Comparison of ENCODE assay signal across 8 cellular contexts in genomic region chr17:37527249-37527851, GRCh38. TPM values are rescaled to one million over a fixed set of nuclear protein-coding genes. Genes with fewer than 3 reads are reported as not detected.
DNase-seq lines count a peak whose midpoint lies in the region; ATAC-seq and TF ChIP-seq lines count a peak whose summit lies in the region.

No MANE protein-coding gene starts in this region.

- peaks cover 12% of the 10 kb centered on the region for H3K4me1 Mint-ChIP-seq in activated T-cell treated with anti-CD3 and anti-CD28 coated beads, Interleukin-2, amount 50 U/mL, for 24 hours (ENCODE audit: low read depth)
- H3K4me1 Mint-ChIP-seq in endodermal cell: no peaks in the 10 kb centered on the region
- peaks cover 7 to 25% (median 15%) of the 10 kb centered on the region in 7 donors for H3K4me1 Mint-ChIP-seq in naive thymus-derived CD4-positive, alpha-beta T cell

- peak; percentile 89 for TF ChIP-seq CTCF in RWPE2 (IDR thresholded peaks at IDR 0.05; ENCODE audit: poor library complexity, severe bottlenecking)
- TF ChIP-seq CTCF in endodermal cell (conservative IDR thresholded peaks at IDR 0.05): peak; percentile 91

- POLR2A ChIA-PET in naive thymus-derived CD4-positive, alpha-beta T cell (lab: Charles Lee): no interaction called here

- H3K9me3 ChIP-seq in RWPE2 (ENCODE audit: severe bottlenecking): no peaks in the 10 kb centered on the region
- H3K9me3 ChIP-seq in endodermal cell (ENCODE audit: control insufficient read depth, low read length): no peaks in the 10 kb centered on the region
- no peaks in the 10 kb centered on the region for H3K9me3 ChIP-seq in naive thymus-derived CD4-positive, alpha-beta T cell (ENCODE audit: control insufficient read depth in 2 of 3, low read length in 3 of 3)

- H3K27me3 ChIP-seq in RWPE2 (ENCODE audit: insufficient read depth, poor library complexity, severe bottlenecking) (no peaks in the 10 kb centered on the region), endodermal cell (ENCODE audit: control insufficient read depth, insufficient read depth, low read length, poor library complexity, severe bottlenecking) (no peaks in the 10 kb centered on the region)
- no peaks in the 10 kb centered on the region for H3K27me3 ChIP-seq in naive thymus-derived CD4-positive, alpha-beta T cell (ENCODE audit: control insufficient read depth in 2 of 2, insufficient read depth in 2 of 2, low read length in 2 of 2)

- peak overlapping the region; percentile 22 for H3K27ac Mint-ChIP-seq in activated T-cell treated with anti-CD3 and anti-CD28 coated beads, Interleukin-2, amount 50 U/mL, for 24 hours
- no peak overlapping the region for H3K27ac Mint-ChIP-seq in endodermal cell
- H3K27ac Mint-ChIP-seq in naive thymus-derived CD4-positive, alpha-beta T cell: peak overlapping the region in 6 of 9 donors; percentile 12 to 52 (median 38)

- H3K4me3 ChIP-seq in Jurkat, Clone E6-1 (ENCODE audit: low read length): no peak overlapping the region
- H3K4me3 ChIP-seq in RWPE2 (ENCODE audit: severe bottlenecking) (no peak overlapping the region), endodermal cell (ENCODE audit: low read length) (no peak overlapping the region)
- H3K4me3 ChIP-seq in naive thymus-derived CD4-positive, alpha-beta T cell (ENCODE audit: low read length): no peak overlapping the region

- H3K36me3 ChIP-seq in RWPE2 (ENCODE audit: low read depth): peaks cover 39% of the 10 kb centered on the region
- peaks cover 66% of the 10 kb centered on the region for H3K36me3 ChIP-seq in endodermal cell (ENCODE audit: control insufficient read depth, insufficient read depth, low read length)
- H3K36me3 ChIP-seq in naive thymus-derived CD4-positive, alpha-beta T cell (ENCODE audit: control insufficient read depth in 2 of 3, insufficient read depth in 3 of 3, low read length in 3 of 3): peaks cover 15 to 82% (median 22%) of the 10 kb centered on the region in 3 experiments

- intact Hi-C loops in naive thymus-derived CD4-positive, alpha-beta T cell (cut with micrococcal nuclease): loop anchor here (1.0 to 2.0 kb wide), 2 partner anchors 82 to 263 kb away; partner anchors contain the start of gene SYNRG (in 1 of the 2)

- no peak overlapping the region for H3K4me3 Mint-ChIP-seq in activated T-cell treated with anti-CD3 and anti-CD28 coated beads, Interleukin-2, amount 50 U/mL, for 24 hours
- H3K4me3 Mint-ChIP-seq in endodermal cell: no peak overlapping the region
- H3K4me3 Mint-ChIP-seq in naive thymus-derived CD4-positive, alpha-beta T cell: no peak overlapping the region

- H3K4me1 ChIP-seq in RWPE2 (ENCODE audit: insufficient read depth, poor library complexity, severe bottlenecking): no peaks in the 10 kb centered on the region
- no peaks in the 10 kb centered on the region for H3K4me1 ChIP-seq in endodermal cell (ENCODE audit: control insufficient read depth, insufficient read depth, low read length)
- no peaks in the 10 kb centered on the region for H3K4me1 ChIP-seq in naive thymus-derived CD4-positive, alpha-beta T cell (ENCODE audit: control insufficient read depth in 2 of 2, insufficient read depth in 2 of 2, low read length in 2 of 2)

- ATAC-seq in RWPE2 (ENCODE audit: low read depth): peak; percentile 98
- ATAC-seq in naive thymus-derived CD4-positive, alpha-beta T cell: peak; percentile 74
- ATAC-seq in HG03039 (IDR thresholded peaks at IDR 0.05; ENCODE audit: unreplicated experiment): no peak

- no peak for DNase-seq in activated T-cell treated with anti-CD3 and anti-CD28 coated beads, Interleukin-2, amount 50 U/mL, for 24 hours
- DNase-seq in activated T-cell treated with anti-CD3 and anti-CD28 coated beads for 4 hours (no peak), RWPE2 (ENCODE audit: low spot score) (no peak), endodermal cell (peak; percentile 83), GOT3 (lab: John Stamatoyannopoulos, UW) (no peak)
- DNase-seq in Jurkat, Clone E6-1 (ENCODE audit: low read depth, low spot score): peak; percentile 63
- peak in 7 of 9 donors; percentile 13 to 59 (median 49) for DNase-seq in naive thymus-derived CD4-positive, alpha-beta T cell

- H3K27me3 Mint-ChIP-seq in activated T-cell treated with anti-CD3 and anti-CD28 coated beads, Interleukin-2, amount 50 U/mL, for 24 hours: no peaks in the 10 kb centered on the region
- H3K27me3 Mint-ChIP-seq in endodermal cell (ENCODE audit: insufficient read depth): no peaks in the 10 kb centered on the region
- H3K27me3 Mint-ChIP-seq in naive thymus-derived CD4-positive, alpha-beta T cell: no peaks in the 10 kb centered on the region

- 73 to 100% methylated on average over 2 to 4 of the region's 5 CpGs for WGBS in endodermal cell (ENCODE audit: insufficient coverage in 1 of 2, insufficient read length in 1 of 2), 2 experiments

- no peak overlapping the region for H3K9ac ChIP-seq in endodermal cell (ENCODE audit: extremely low read depth, low read length, poor library complexity, severe bottlenecking)

- H3K9me3 Mint-ChIP-seq in activated T-cell treated with anti-CD3 and anti-CD28 coated beads, Interleukin-2, amount 50 U/mL, for 24 hours: no peaks in the 10 kb centered on the region
- H3K9me3 Mint-ChIP-seq in endodermal cell: no peaks in the 10 kb centered on the region
- H3K9me3 Mint-ChIP-seq in naive thymus-derived CD4-positive, alpha-beta T cell: no peaks in the 10 kb centered on the region

- H3K27ac ChIP-seq in RWPE2 (ENCODE audit: poor library complexity, severe bottlenecking) (no peak overlapping the region), endodermal cell (ENCODE audit: low read depth, low read length) (no peak overlapping the region)
- no peak overlapping the region for H3K27ac ChIP-seq in naive thymus-derived CD4-positive, alpha-beta T cell (ENCODE audit: low read depth, low read length)

- H3K36me3 Mint-ChIP-seq in activated T-cell treated with anti-CD3 and anti-CD28 coated beads, Interleukin-2, amount 50 U/mL, for 24 hours (ENCODE audit: low read depth): peaks cover 72% of the 10 kb centered on the region
- H3K36me3 Mint-ChIP-seq in endodermal cell (ENCODE audit: low read depth): peaks cover 44% of the 10 kb centered on the region
- peaks cover 6 to 29% (median 22%) of the 10 kb centered on the region in 5 donors for H3K36me3 Mint-ChIP-seq in naive thymus-derived CD4-positive, alpha-beta T cell

- CTCF ChIA-PET in naive thymus-derived CD4-positive, alpha-beta T cell (lab: Charles Lee): interaction anchor here (0.6 to 1.5 kb wide), 7 partner anchors 10 to 289 kb away, joined by 3 to 12 read pairs (median 3); partner anchors contain the start of gene SYNRG

RNA-seq across cellular contexts. Expression of gene DUSP14, which starts 37.7 kb away (rescaled TPM):
- 30.7 TPM for polyA plus RNA-seq in Jurkat, Clone E6-1 (2012; ENCODE audit: insufficient read depth, insufficient read length)
- 10 to 100 TPM; 17.0 to 22.8 TPM for total RNA-seq in endodermal cell
- polyA plus RNA-seq in endodermal cell (2013, experiment 1 of 2): 20.9 TPM
- polyA plus RNA-seq in endodermal cell (2013, experiment 2 of 2): 22.2 TPM
- 10 to 100 TPM in 1 of 5 experiments, 1 to 10 TPM in 4; 4.3 to 11.7 (median 8.7) TPM for total RNA-seq in naive thymus-derived CD4-positive, alpha-beta T cell
- 10 to 100 TPM; 13.0 to 13.1 TPM for polyA plus RNA-seq in naive thymus-derived CD4-positive, alpha-beta T cell

Comparison
In these comparisons a context has a peak if more than half of its experiments do, and no peak if none do; other contexts are left out.
1. DNase-seq: peak in Jurkat, Clone E6-1 (single experiment), endodermal cell (single experiment) and naive thymus-derived CD4-positive, alpha-beta T cell (7 of 9); none in activated T-cell treated with anti-CD3 and anti-CD28 coated beads, Interleukin-2, amount 50 U/mL, for 24 hours (single experiment), activated T-cell treated with anti-CD3 and anti-CD28 coated beads for 4 hours (single experiment), RWPE2 (single experiment) and GOT3 (single experiment).